9 cellular contexts compared by ENCODE assay signal in genomic region chr3:32469151-32469874, GRCh38. TPM values are rescaled to one million over a fixed set of nuclear protein-coding genes. Genes with fewer than 3 reads are reported as not detected.
DNase-seq lines count a peak whose midpoint lies in the region; ATAC-seq and TF ChIP-seq lines count a peak whose summit lies in the region.
"Had no signal": no experiment of that assay in that cellular context is flagged by ENCODE, and none has a peak within 500 bp of the region (broad histone marks: within the 10 kb centered on the region; RNA-seq: fewer than 3 reads in every experiment).

No MANE protein-coding gene starts in this region.

- H2BK15ac ChIP-seq in neuronal stem cell (ENCODE audit: low read length), result no peak overlapping the region

- TF ChIP-seq EP300 in stomach (IDR thresholded peaks at IDR 0.05), result no peak

- H4K91ac ChIP-seq in neuronal stem cell (ENCODE audit: low read depth, low read length, poor library complexity), result no peak overlapping the region

- ATAC-seq in GM18868 (IDR thresholded peaks at IDR 0.05; ENCODE audit: unreplicated experiment) (peak; percentile 23), HG02571 (IDR thresholded peaks at IDR 0.05; ENCODE audit: unreplicated experiment) (peak; percentile 14)

- intact Hi-C loops in stomach (cut with DNase I; ENCODE audit: low total_unique reads), result loop anchor here (5.0 kb wide), 1 partner anchor 92 kb away; no protein-coding TSS in a partner anchor

- H3K9me3 ChIP-seq in neuronal stem cell (replicated peaks in 1 of 2; ENCODE audit: control insufficient read depth in 2 of 2, insufficient read depth in 1 of 2, low read depth in 1 of 2, low read length in 2 of 2), result peaks cover 0 to 7% of the 10 kb centered on the region in 2 donors
- H3K9me3 ChIP-seq in stomach, result no peaks in the 10 kb centered on the region

- no peak overlapping the region for H3K14ac ChIP-seq in neuronal stem cell (ENCODE audit: low read length)

- no peak overlapping the region for H3K4ac ChIP-seq in neuronal stem cell (ENCODE audit: low read length)

- no peak overlapping the region for H3K4me2 ChIP-seq in neuronal stem cell (ENCODE audit: insufficient read depth, low read length, poor library complexity, severe bottlenecking)

- no peak overlapping the region for H2BK120ac ChIP-seq in neuronal stem cell (ENCODE audit: low read depth, low read length)

- no peak overlapping the region for H4K8ac ChIP-seq in neuronal stem cell (ENCODE audit: low read depth, low read length)

- TF ChIP-seq CTCF in stomach (IDR thresholded peaks at IDR 0.05), result no peak

- no peak overlapping the region for H2AFZ ChIP-seq in neuronal stem cell (ENCODE audit: low read length)

- peak overlapping the region; percentile 64 for H3K9ac ChIP-seq in neuronal stem cell (ENCODE audit: low read depth, low read length, poor library complexity)

- H3K18ac ChIP-seq in neuronal stem cell (ENCODE audit: low read length), result no peak overlapping the region

- no peaks in the 10 kb centered on the region for H3K79me1 ChIP-seq in neuronal stem cell (ENCODE audit: low read depth, low read length)

- no CpG with 5 or more reads among the region's 7 CpGs for WGBS in neuronal stem cell (ENCODE audit: extremely low coverage in 2 of 2, insufficient read length in 2 of 2, insufficient replicate concordance in 1 of 2), 2 donors
- WGBS in stomach, 5 donors, result 73 to 81% (median 76%) methylated on average over 7 of the region's 7 CpGs

- no peak overlapping the region for H2AK5ac ChIP-seq in neuronal stem cell (ENCODE audit: low read depth, low read length)

- H3K36me3 ChIP-seq in neuronal stem cell (replicated peaks in 1 of 2; ENCODE audit: control insufficient read depth in 2 of 2, insufficient read depth in 2 of 2, low read length in 2 of 2), result peaks cover 3 to 42% of the 10 kb centered on the region in 2 donors
- H3K36me3 ChIP-seq in stomach, result peaks cover 0 to 17% (median 4%) of the 10 kb centered on the region in 4 donors

- H3K27me3 ChIP-seq in neuronal stem cell (ENCODE audit: control insufficient read depth in 3 of 3, insufficient read depth in 3 of 3, low read depth in 1 of 3, low read length in 3 of 3) (no peaks in the 10 kb centered on the region), stomach (no peaks in the 10 kb centered on the region)

- DNase-seq in SK-MEL-5 (ENCODE audit: low read depth, low spot score) (peak; percentile 6), neuronal stem cell (ENCODE audit: low spot score) (no peak), NCI-H82 (lab: John Stamatoyannopoulos, UW) (no peak), RKO (ENCODE audit: low spot score) (no peak), stomach (no peak)
- no peak for DNase-seq in activated naive CD4-positive, alpha-beta T cell (lab: John Stamatoyannopoulos, UW)
- DNase-seq: activated CD4-positive, alpha-beta T cell treated with anti-CD3 and anti-CD28 coated beads for 4 hours had no signal

- H3K4me1 ChIP-seq in neuronal stem cell (ENCODE audit: control insufficient read depth in 2 of 2, insufficient read depth in 1 of 2, low read depth in 1 of 2, low read length in 2 of 2), result peaks cover 0 to 4% of the 10 kb centered on the region in 2 donors
- peaks cover 17 to 43% (median 27%) of the 10 kb centered on the region in 4 donors for H3K4me1 ChIP-seq in stomach

- TF ChIP-seq POLR2A in stomach (IDR thresholded peaks at IDR 0.05), result no peak

- H3K4me3 ChIP-seq in neuronal stem cell (ENCODE audit: low read length in 2 of 2) (no peak overlapping the region), stomach (no peak overlapping the region)

- no peak overlapping the region for H3K23ac ChIP-seq in neuronal stem cell (ENCODE audit: low read depth, low read length, poor library complexity)

- no peak overlapping the region for H2BK5ac ChIP-seq in neuronal stem cell (ENCODE audit: low read length)

- in situ Hi-C loops in SK-MEL-5 (cut with HindIII; ENCODE audit: low pct_unique_long_range_greater_than_20kb, low sequenced_read_pairs), result no loop called here

- H3K27ac ChIP-seq in neuronal stem cell (replicated peaks; ENCODE audit: low read length), result no peak overlapping the region
- H3K27ac ChIP-seq in stomach, result peak overlapping the region in 2 of 5 donors; percentile 59 to 60

- H2BK12ac ChIP-seq in neuronal stem cell (ENCODE audit: low read length), result no peak overlapping the region

RNA-seq across cellular contexts. Expression of gene CMTM6, which starts 33.3 kb away (rescaled TPM):
- total RNA-seq in SK-MEL-5 (2014; rRNA removed; shearing (Covaris generic)), result 78.7 and 81.7 TPM in 2 replicates
- 56.2 and 75.3 TPM in 2 replicates for polyA plus RNA-seq in SK-MEL-5 (2015; cell fraction: cytosol; rRNA removed)
- 14.6 and 16.3 TPM in 2 replicates for polyA plus RNA-seq in SK-MEL-5 (2015; cell fraction: nucleus; rRNA removed)
- polyA plus RNA-seq in neuronal stem cell (2013, experiment 1 of 2), result 38.0 TPM
- 39.3 TPM for polyA plus RNA-seq in neuronal stem cell (2013, experiment 2 of 2)
- 100 to 1,000 TPM in 1 of 5 donors, 10 to 100 TPM in 3, 1 to 10 TPM in 1; 5.8 to 133 (median 21.4) TPM for total RNA-seq in stomach
- polyA plus RNA-seq in stomach, result 10 to 100 TPM; 12.5 to 17.1 (median 13.2) TPM
